Comparison of ENCODE assay signal across 26 cellular contexts in the genomic region with DNA sequence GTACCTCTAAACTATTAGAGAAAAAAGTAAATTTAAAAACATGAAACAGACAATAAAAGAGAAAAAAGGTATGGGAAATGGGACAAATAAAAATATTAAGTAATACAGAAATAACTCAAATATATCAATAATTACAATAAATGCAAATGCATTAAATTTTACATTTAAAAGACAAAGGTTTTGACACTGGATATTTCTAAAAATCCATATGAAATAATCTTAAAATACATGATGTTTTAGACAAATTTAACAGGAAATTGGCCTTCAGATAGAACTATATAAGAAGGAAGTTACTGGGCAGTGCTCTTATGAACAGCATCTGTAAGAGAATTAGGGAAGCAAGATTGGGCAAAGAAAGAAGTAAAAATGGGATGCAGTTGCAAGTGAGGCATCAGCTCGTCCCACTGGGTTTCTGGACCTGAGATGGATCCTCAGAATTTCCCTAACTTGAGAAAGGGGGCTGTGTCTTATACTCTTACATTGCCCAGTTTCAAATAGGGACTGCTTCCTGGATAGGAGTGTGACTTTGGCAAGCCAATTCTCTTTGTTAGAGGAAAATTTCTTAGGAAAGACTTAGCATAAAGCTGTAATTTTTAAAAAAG.
DNase-seq lines count a peak whose midpoint lies in the region; ATAC-seq, FAIRE-seq and TF ChIP-seq lines count a peak whose summit lies in the region.
"Had no signal": no experiment of that assay in that cellular context is flagged by ENCODE, and none has a peak within 500 bp of the region (broad histone marks: within the 10 kb centered on the region; RNA-seq: fewer than 3 reads in every experiment).

No MANE protein-coding gene starts in this region.

- CTCF ChIA-PET in HEK293 (lab: Yijun Ruan, JAX) = no interaction called here
- CTCF ChIA-PET in CD4-positive, alpha-beta T cell (lab: Charles Lee) = no interaction called here

- TF ChIP-seq CTCF in HEK293 (tag by site-specific recombination; IDR thresholded peaks at IDR 0.05) (no peak), kidney (IDR thresholded peaks at IDR 0.05; ENCODE audit: borderline replicate concordance, extremely low read depth, insufficient read depth) (no peak)
- TF ChIP-seq CTCF in CD4-positive, alpha-beta T cell (IDR thresholded peaks at IDR 0.05) = no peak

- no peak for DNase-seq in kidney
- DNase-seq in CD4-positive, alpha-beta T cell = no peak
- no peak for DNase-seq in NCI-H524 treated with DMSO at 0.1 percent for 48 hours (lab: John Stamatoyannopoulos, UW)
- no peak for DNase-seq in activated T-helper 1 cell treated with anti-CD3 and anti-CD28 coated beads, Interleukin-12 subunit alpha, Interleukin-12 subunit beta, Interleukin-2, Interleukin-4 antibody, amounts not matched to agents 30 ng/mL and 10 ng/mL and 1 ng/mL, durations not matched to agents 14 hours and 24 hours and 36 hours (ENCODE audit: low spot score)
- DNase-seq in stimulated activated CD4-positive, alpha-beta T cell treated with anti-CD3 and anti-CD28 coated beads, Interleukin-1b, Interleukin-23, amount 100 ng/mL, for 48 hours = no peak
- DNase-seq: 8988T; AML-193; CD4-positive, alpha-beta memory T cell; CD8-positive, alpha-beta memory T cell; COR-L47; DMS 273 treated with DMSO at 0.1 percent for 48 hours; DMS153; DMS53; DMS79; DND-41; EL; GDM1 had no signal

- H3K9ac ChIP-seq in kidney (ENCODE audit: low read length in 2 of 2) = no peak overlapping the region
- H3K9ac ChIP-seq: BLaER1 treated with 17β-estradiol and CSF1 and Interleukin-3, amounts not matched to agents 10 nM and 100 nM had no signal

- no peaks in the 10 kb centered on the region for H3K36me3 ChIP-seq in HEK293 (ENCODE audit: control insufficient read depth in 2 of 2, insufficient read depth in 1 of 2, low read length in 2 of 2)
- H3K36me3 ChIP-seq in kidney (ENCODE audit: control insufficient read depth in 1 of 2, insufficient read depth in 2 of 2, low read length in 2 of 2) = no peaks in the 10 kb centered on the region

- H3K27me3 ChIP-seq in CD4-positive, alpha-beta T cell (ENCODE audit: control insufficient read depth, insufficient read depth, low read length) = no peaks in the 10 kb centered on the region
- H3K27me3 ChIP-seq: BLaER1 treated with 17β-estradiol and CSF1 and Interleukin-3, amounts not matched to agents 10 nM and 100 nM had no signal

- H3K27me3 Mint-ChIP-seq in CD4-positive, alpha-beta T cell = peaks cover 9% of the 10 kb centered on the region
- H3K27me3 Mint-ChIP-seq in activated T-helper 1 cell treated with anti-CD3 and anti-CD28 coated beads, Interleukin-12 subunit alpha, Interleukin-12 subunit beta, Interleukin-2, Interleukin-4 antibody, amounts not matched to agents 30 ng/mL and 10 ng/mL and 1 ng/mL, durations not matched to agents 14 hours and 24 hours and 36 hours (ENCODE audit: insufficient read depth) = peaks cover 4% of the 10 kb centered on the region
- H3K27me3 Mint-ChIP-seq: B cell had no signal

- FAIRE-seq in endometrium (lab: Jason Lieb, UNC) (peak; percentile 4), kidney (lab: Jason Lieb, UNC) (peak; percentile 80)
- FAIRE-seq: A549, GM12878, GM12892, GM18507 had no signal

- POLR2A ChIA-PET in HEK293 (lab: Yijun Ruan, JAX) = no interaction called here
- POLR2A ChIA-PET in CD4-positive, alpha-beta T cell (lab: Charles Lee) = no interaction called here

- H3K4me3 ChIP-seq in HEK293 (ENCODE audit: low read depth, low read length) (no peak overlapping the region), kidney (ENCODE audit: low read length in 2 of 2) (no peak overlapping the region)
- H3K4me3 ChIP-seq: A549; BLaER1 treated with 17β-estradiol and CSF1 and Interleukin-3, amounts not matched to agents 10 nM and 100 nM; GM12878 had no signal

- no peak overlapping the region for H3K27ac Mint-ChIP-seq in CD4-positive, alpha-beta T cell
- H3K27ac Mint-ChIP-seq in activated T-helper 1 cell treated with anti-CD3 and anti-CD28 coated beads, Interleukin-12 subunit alpha, Interleukin-12 subunit beta, Interleukin-2, Interleukin-4 antibody, amounts not matched to agents 30 ng/mL and 10 ng/mL and 1 ng/mL, durations not matched to agents 14 hours and 24 hours and 36 hours = no peak overlapping the region
- H3K27ac Mint-ChIP-seq: B cell; CD8-positive, alpha-beta memory T cell had no signal

- intact Hi-C loops in kidney (cut with DNase I) = no loop called here
- intact Hi-C loops in CD4-positive, alpha-beta T cell (cut with DNase I, micrococcal nuclease) = no loop called here
- intact Hi-C loops in activated T-helper 1 cell treated with anti-CD3 and anti-CD28 coated beads, Interleukin-12 subunit alpha, Interleukin-12 subunit beta, Interleukin-2, Interleukin-4 antibody, amounts not matched to agents 30 ng/mL and 10 ng/mL and 1 ng/mL, durations not matched to agents 14 hours and 24 hours and 36 hours (cut with micrococcal nuclease) = no loop called here

- no peaks in the 10 kb centered on the region for H3K4me1 ChIP-seq in HEK293 (ENCODE audit: control insufficient read depth, insufficient read depth, low read length)
- no peaks in the 10 kb centered on the region for H3K4me1 ChIP-seq in kidney (ENCODE audit: control insufficient read depth in 1 of 2, insufficient read depth in 1 of 2, low read depth in 1 of 2, low read length in 2 of 2)
- H3K4me1 ChIP-seq: A549; BLaER1 treated with 17β-estradiol and CSF1 and Interleukin-3, amounts not matched to agents 10 nM and 100 nM had no signal

- no peak overlapping the region for H3K27ac ChIP-seq in HEK293 (ENCODE audit: extremely low read depth, low read depth, low read length)
- no peak overlapping the region for H3K27ac ChIP-seq in kidney (ENCODE audit: low read depth in 2 of 2, low read length in 2 of 2)
- H3K27ac ChIP-seq in CD4-positive, alpha-beta T cell (ENCODE audit: low read depth, low read length) = no peak overlapping the region
- H3K27ac ChIP-seq: A549; BLaER1 treated with 17β-estradiol and CSF1 and Interleukin-3, amounts not matched to agents 10 nM and 100 nM; C4-2B had no signal

- H3K9me3 Mint-ChIP-seq in CD4-positive, alpha-beta T cell = peaks cover 2% of the 10 kb centered on the region
- H3K9me3 Mint-ChIP-seq in activated T-helper 1 cell treated with anti-CD3 and anti-CD28 coated beads, Interleukin-12 subunit alpha, Interleukin-12 subunit beta, Interleukin-2, Interleukin-4 antibody, amounts not matched to agents 30 ng/mL and 10 ng/mL and 1 ng/mL, durations not matched to agents 14 hours and 24 hours and 36 hours = no peaks in the 10 kb centered on the region

- no peaks in the 10 kb centered on the region for H3K9me3 ChIP-seq in HEK293 (ENCODE audit: control insufficient read depth, insufficient read depth, low read depth, low read length)
- H3K9me3 ChIP-seq in kidney (ENCODE audit: control insufficient read depth in 1 of 2, low read length in 2 of 2) = peaks cover 5 to 11% of the 10 kb centered on the region in 2 donors
- H3K9me3 ChIP-seq in CD4-positive, alpha-beta T cell (ENCODE audit: control insufficient read depth, low read length) = no peaks in the 10 kb centered on the region

- no peak overlapping the region for H3K4me3 Mint-ChIP-seq in CD4-positive, alpha-beta T cell
- H3K4me3 Mint-ChIP-seq in activated T-helper 1 cell treated with anti-CD3 and anti-CD28 coated beads, Interleukin-12 subunit alpha, Interleukin-12 subunit beta, Interleukin-2, Interleukin-4 antibody, amounts not matched to agents 30 ng/mL and 10 ng/mL and 1 ng/mL, durations not matched to agents 14 hours and 24 hours and 36 hours = no peak overlapping the region
- H3K4me3 Mint-ChIP-seq: B cell; CD4-positive, alpha-beta memory T cell; CD8-positive, alpha-beta memory T cell had no signal

- no peaks in the 10 kb centered on the region for H3K36me3 Mint-ChIP-seq in CD4-positive, alpha-beta T cell (ENCODE audit: low read depth)
- H3K36me3 Mint-ChIP-seq in activated T-helper 1 cell treated with anti-CD3 and anti-CD28 coated beads, Interleukin-12 subunit alpha, Interleukin-12 subunit beta, Interleukin-2, Interleukin-4 antibody, amounts not matched to agents 30 ng/mL and 10 ng/mL and 1 ng/mL, durations not matched to agents 14 hours and 24 hours and 36 hours (ENCODE audit: low read depth) = no peaks in the 10 kb centered on the region
- H3K36me3 Mint-ChIP-seq: CD4-positive, alpha-beta memory T cell; CD8-positive, alpha-beta memory T cell had no signal

- no peak for ATAC-seq in CD4-positive, alpha-beta T cell (ENCODE audit: poor library complexity)
- ATAC-seq: A549, GM12878 had no signal

- no peaks in the 10 kb centered on the region for H3K4me1 Mint-ChIP-seq in CD4-positive, alpha-beta T cell (ENCODE audit: low read depth)
- no peaks in the 10 kb centered on the region for H3K4me1 Mint-ChIP-seq in activated T-helper 1 cell treated with anti-CD3 and anti-CD28 coated beads, Interleukin-12 subunit alpha, Interleukin-12 subunit beta, Interleukin-2, Interleukin-4 antibody, amounts not matched to agents 30 ng/mL and 10 ng/mL and 1 ng/mL, durations not matched to agents 14 hours and 24 hours and 36 hours (ENCODE audit: low read depth)
- H3K4me1 Mint-ChIP-seq: B cell; CD4-positive, alpha-beta memory T cell; CD8-positive, alpha-beta memory T cell had no signal

TF ChIP-seq in HEK293, 187 proteins besides CTCF, POLR2A, EP300 and RAD21:
- TF ChIP-seq SETDB1 (IDR thresholded peaks at IDR 0.05; ENCODE audit: insufficient read length, low read length) (peak; percentile 80), YY1 (tag by site-specific recombination; IDR thresholded peaks at IDR 0.05) (no peak)
